8 cellular contexts compared by ENCODE assay signal in genomic region chr17:79045830-79046500, GRCh38. TPM values are rescaled to one million over a fixed set of nuclear protein-coding genes. Genes with fewer than 3 reads are reported as not detected.
DNase-seq lines count a peak whose midpoint lies in the region; ATAC-seq and TF ChIP-seq lines count a peak whose summit lies in the region.

No MANE protein-coding gene starts in this region.

- no peak overlapping the region for H3K4me3 Mint-ChIP-seq in chondrocyte (ENCODE audit: unreplicated experiment)

- no peaks in the 10 kb centered on the region for H3K9me3 ChIP-seq in left lung

- ATAC-seq in left lung: peak; percentile 90
- no peak for ATAC-seq in GM21825 (IDR thresholded peaks at IDR 0.05; ENCODE audit: unreplicated experiment)

- peaks cover 7% of the 10 kb centered on the region for H3K4me1 Mint-ChIP-seq in chondrocyte (ENCODE audit: low read depth)

- in situ Hi-C loops in GM13977 (cut with MboI; ENCODE audit: low pct_unique_long_range_greater_than_20kb, low sequenced_read_pairs, unreplicated experiment): no loop called here

- H3K27me3 ChIP-seq in left lung: no peaks in the 10 kb centered on the region

- H3K4me3 ChIP-seq in left lung: no peak overlapping the region

- DNase-seq in A172 (ENCODE audit: low spot score) (peak; percentile 74), GM13977 (ENCODE audit: low spot score) (peak; percentile 89), NCI-H345 treated with DMSO at 0.1 percent for 48 hours (lab: John Stamatoyannopoulos, UW; ENCODE audit: unreplicated experiment) (peak; percentile 84), chondrocyte (ENCODE audit: low spot score) (peak; percentile 81), left lung (peak; percentile 60 to 95)
- peak; percentile 39 to 62 for DNase-seq in activated CD4-positive, alpha-beta T cell treated with anti-CD3 and anti-CD28 coated beads for 24 hours (ENCODE audit: low read depth in 2 of 2)
- DNase-seq in stimulated activated CD4-positive, alpha-beta T cell treated with anti-CD3 and anti-CD28 coated beads, Interleukin-4, amount 100 ng/mL, for 48 hours (ENCODE audit: low read depth in 2 of 2): peak; percentile 46 to 63

- H3K4me1 ChIP-seq in left lung: peaks cover 0 to 17% of the 10 kb centered on the region in 2 donors

- H3K36me3 ChIP-seq in left lung: no peaks in the 10 kb centered on the region

- no peak overlapping the region for H3K27ac Mint-ChIP-seq in chondrocyte (ENCODE audit: unreplicated experiment)

- peaks cover 16% of the 10 kb centered on the region for H3K27me3 Mint-ChIP-seq in chondrocyte (ENCODE audit: low read depth)

- H3K27ac ChIP-seq in left lung: no peak overlapping the region

- H3K36me3 Mint-ChIP-seq in chondrocyte (ENCODE audit: low read depth): peaks cover 8% of the 10 kb centered on the region

- H3K9me3 Mint-ChIP-seq in chondrocyte (ENCODE audit: low read depth): no peaks in the 10 kb centered on the region

- intact Hi-C loops in left lung (cut with DNase I): no loop called here

- TF ChIP-seq CTCF in GM13977 (IDR thresholded peaks at IDR 0.05; ENCODE audit: extremely low read depth, insufficient read depth, missing control alignments) (peak; percentile 97), chondrocyte (IDR thresholded peaks at IDR 0.05) (peak; percentile 89), left lung (IDR thresholded peaks at IDR 0.05) (peak; percentile 91 to 92)

RNA-seq across cellular contexts. Expression of gene C1QTNF1, which starts 22.0 kb away (rescaled TPM):
- 6.5 and 11.8 TPM in 2 replicates for total RNA-seq in A172 (2014; rRNA removed; shearing (Covaris generic))
- total RNA-seq in chondrocyte (74.7 to 96.2 TPM (median 74.9 TPM) in 3 replicates), left lung (10 to 100 TPM; 14.9 to 31.4 TPM)

RNA-seq across cellular contexts. Expression of gene ENGASE, which starts 28.7 kb away (rescaled TPM):
- total RNA-seq in A172 (2014; rRNA removed; shearing (Covaris generic)): 8.8 and 9.1 TPM in 2 replicates
- total RNA-seq in chondrocyte: 16.8 to 30.7 TPM (median 19.7 TPM) in 3 replicates
- total RNA-seq in left lung: 10 to 100 TPM; 46.9 to 50.2 TPM

RNA-seq across cellular contexts. Expression of gene CANT1, which starts 36.4 kb away (rescaled TPM):
- total RNA-seq in A172 (2014; rRNA removed; shearing (Covaris generic)): 81.4 and 90.1 TPM in 2 replicates
- total RNA-seq in chondrocyte (37.3 to 50.5 TPM (median 47.9 TPM) in 3 replicates), left lung (10 to 100 TPM; 57.2 to 69.0 TPM)
